ENCODE assay signal across 1 cellular context in genomic region chr4:41442818-41443217, GRCh38.
TF ChIP-seq lines count a peak whose summit lies in the region.

No MANE protein-coding gene starts in this region.

TF ChIP-seq in A549, 52 proteins besides CTCF, POLR2A, EP300 and RAD21 (continued from another document):
- no peak for TF ChIP-seq BCL3 (IDR thresholded peaks at IDR 0.05)
- no peak for TF ChIP-seq FOXS1 (CRISPR knock-in tag; IDR thresholded peaks at IDR 0.05)
- TF ChIP-seq HES2 (IDR thresholded peaks at IDR 0.05), result no peak
- TF ChIP-seq CHD2 (IDR thresholded peaks at IDR 0.05; ENCODE audit: low read length, partially characterized antibody), result no peak
- TF ChIP-seq HOXA7 (CRISPR knock-in tag; IDR thresholded peaks at IDR 0.05), result no peak
- no peak for TF ChIP-seq JUN (IDR thresholded peaks at IDR 0.05)
- TF ChIP-seq ZSCAN20 (CRISPR knock-in tag; IDR thresholded peaks at IDR 0.05), result no peak
- no peak for TF ChIP-seq EHF (CRISPR knock-in tag; IDR thresholded peaks at IDR 0.05)
- no peak for TF ChIP-seq KDM5A (IDR thresholded peaks at IDR 0.05)
TF ChIP-seq in A549: peak in this region for 0.
